ENCODE assay signal across 28 cellular contexts in the genomic region with DNA sequence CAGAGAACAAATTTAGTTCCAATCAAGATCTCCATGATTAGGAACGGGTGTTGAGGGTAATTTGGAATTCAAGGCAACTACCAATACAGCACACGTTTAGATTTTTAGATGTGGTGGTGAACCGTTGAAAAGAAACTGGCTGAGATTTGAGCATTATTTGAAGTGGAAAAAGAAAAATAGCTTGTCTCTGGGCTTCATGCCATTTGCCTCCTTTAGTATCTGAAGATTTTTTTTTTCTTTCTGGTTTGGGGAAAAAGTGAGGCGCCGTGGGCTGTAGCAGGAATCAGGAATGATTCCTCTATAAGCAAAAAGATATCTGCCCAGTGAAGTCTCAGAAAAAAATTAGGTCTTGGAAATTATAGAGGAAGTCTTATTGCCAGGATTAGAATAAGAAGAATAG.
"Had no signal": no experiment of that assay in that cellular context is flagged by ENCODE, and none has a peak within 500 bp of the region (broad histone marks: within the 10 kb centered on the region; RNA-seq: fewer than 3 reads in every experiment).

No MANE protein-coding gene starts in this region.

- H3K4me3 ChIP-seq: ascending aorta, body of pancreas, breast epithelium had no signal

- ATAC-seq: activated CD8-positive, alpha-beta memory T cell treated with anti-CD3 and anti-CD28 coated beads, Interleukin-2, amount 10 ng/mL, durations not matched to agents 7 days and 5 days; activated CD8-positive, alpha-beta T cell treated with anti-CD3 and anti-CD28 coated beads, Interleukin-2, amount 10 ng/mL, durations not matched to agents 7 days and 5 days; activated naive CD8-positive, alpha-beta T cell treated with anti-CD3 and anti-CD28 coated beads, Interleukin-2, amount 50 U/mL, for 24 hours; body of pancreas had no signal

- H3K27ac ChIP-seq: ascending aorta, body of pancreas, brain microvascular endothelial cell, breast epithelium, VCaP had no signal

- H3K27me3 ChIP-seq: ascending aorta, body of pancreas, brain microvascular endothelial cell, breast epithelium had no signal

- DNase-seq: activated B cell treated with CpG ODN at 0.5 μM for 24 hours; activated CD4-positive, alpha-beta memory T cell treated with anti-CD3 and anti-CD28 coated beads, Interleukin-2, amount 10 ng/mL, durations not matched to agents 7 days and 5 days; activated CD4-positive, alpha-beta T cell treated with anti-CD3 and anti-CD28 coated beads for 4 hours; activated CD4-positive, alpha-beta T cell treated with anti-CD3 and anti-CD28 coated beads, Interleukin-2, amount 10 ng/mL, durations not matched to agents 24 days and 14 days; activated CD4-positive, alpha-beta T cell treated with anti-CD3 and anti-CD28 coated beads, Interleukin-2, amount 50 U/mL, for 48 hours; activated CD4-positive, CD25-positive, alpha-beta regulatory T cell treated with anti-CD3 and anti-CD28 coated beads, Interleukin-2, amount 50 U/mL, for 72 hours; activated CD8-positive, alpha-beta memory T cell treated with anti-CD3 and anti-CD28 coated beads for 24 hours; activated CD8-positive, alpha-beta memory T cell treated with anti-CD3 and anti-CD28 coated beads, Interleukin-2, amount 10 ng/mL, durations not matched to agents 7 days and 5 days; activated CD8-positive, alpha-beta memory T cell treated with anti-CD3 and anti-CD28 coated beads, Interleukin-2, amount 50 U/mL, for 48 hours; activated CD8-positive, alpha-beta T cell treated with anti-CD3 and anti-CD28 coated beads, Interleukin-2, amount 10 ng/mL, durations not matched to agents 7 days and 5 days; activated effector memory CD4-positive, alpha-beta T cell treated with Interleukin-2 at 50 U/mL for 16 hours; activated gamma-delta T cell; activated naive CD4-positive, alpha-beta T cell treated with anti-CD3 and anti-CD28 coated beads, Interleukin-2, amount 10 ng/mL, durations not matched to agents 7 days and 5 days; activated naive CD4-positive, alpha-beta T cell treated with Interleukin-2 at 50 U/mL for 16 hours; activated naive CD8-positive, alpha-beta T cell treated with anti-CD3 and anti-CD28 coated beads, Interleukin-2, amount 10 ng/mL, durations not matched to agents 7 days and 5 days; activated naive CD8-positive, alpha-beta T cell treated with anti-CD3 and anti-CD28 coated beads, Interleukin-2, amount 50 U/mL, for 24 hours; activated T-cell treated with anti-CD3 and anti-CD28 coated beads, Interleukin-2, amount 50 U/mL, for 24 hours; activated T-cell treated with anti-CD3 and anti-CD28 coated beads, Interleukin-2, amount 50 U/mL, for 48 hours; amygdala; body of pancreas; brain microvascular endothelial cell; central memory CD4-positive, alpha-beta T cell; T-helper 1 cell; T-helper 2 cell; T-helper 9 cell had no signal

- H3K36me3 ChIP-seq: ascending aorta, brain microvascular endothelial cell, breast epithelium had no signal

- H3K4me1 ChIP-seq: ascending aorta, body of pancreas, breast epithelium had no signal

- H3K9me3 ChIP-seq: ascending aorta, body of pancreas, breast epithelium had no signal
